Comparison of ENCODE assay signal across 20 cellular contexts in the genomic region with DNA sequence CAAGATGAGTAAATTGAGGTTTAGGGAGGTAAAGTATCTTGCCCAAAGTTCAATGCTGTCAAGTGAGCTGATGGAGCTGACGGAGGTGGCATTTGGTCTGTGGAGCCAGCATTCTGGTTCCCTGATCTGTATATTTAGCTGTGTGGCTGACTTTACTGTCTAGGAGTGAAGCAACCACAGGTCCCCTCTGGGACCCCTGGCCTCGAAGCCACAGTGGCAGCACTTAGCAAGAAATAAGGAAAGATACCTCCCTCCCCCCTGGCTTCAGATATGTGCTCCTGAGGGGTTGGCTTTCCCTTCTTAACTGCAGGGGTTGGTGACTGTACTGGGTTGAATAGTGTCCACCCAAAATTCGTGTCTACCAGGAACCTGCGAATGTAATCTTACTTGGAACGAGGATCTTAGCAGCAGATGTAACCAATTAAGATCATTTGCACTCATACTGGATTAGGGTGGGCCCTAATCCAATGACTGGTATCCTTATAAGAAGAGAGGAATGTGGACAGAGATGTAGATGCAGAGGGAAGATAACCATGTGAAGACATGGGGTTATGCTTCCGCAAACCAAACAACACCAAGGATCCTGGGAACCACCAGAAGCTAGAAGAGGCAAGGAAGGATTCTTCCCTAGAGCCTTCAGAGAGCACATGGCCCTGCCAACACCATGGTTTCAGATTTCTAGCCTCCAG. TPM values are rescaled to one million over a fixed set of nuclear protein-coding genes. Genes with fewer than 3 reads are reported as not detected.
DNase-seq lines count a peak whose midpoint lies in the region; ATAC-seq and TF ChIP-seq lines count a peak whose summit lies in the region.
"Had no signal": no experiment of that assay in that cellular context is flagged by ENCODE, and none has a peak within 500 bp of the region (broad histone marks: within the 10 kb centered on the region; RNA-seq: fewer than 3 reads in every experiment).

No MANE protein-coding gene starts in this region.

- H3K4me2 ChIP-seq in neural cell (ENCODE audit: low read length): no peak overlapping the region

- TF ChIP-seq POLR2A in suprapubic skin (IDR thresholded peaks at IDR 0.05): no peak

- TF ChIP-seq RAD21 in neural cell (conservative IDR thresholded peaks at IDR 0.05): no peak

- no peak for ATAC-seq in HG02763 (IDR thresholded peaks at IDR 0.05; ENCODE audit: unreplicated experiment)
- ATAC-seq: activated CD4-positive, CD25-positive, alpha-beta regulatory T cell treated with anti-CD3 and anti-CD28 coated beads, Interleukin-2, amount 50 U/mL, for 24 hours; right lobe of liver; stimulated activated naive CD8-positive, alpha-beta T cell treated with anti-CD3 and anti-CD28 coated beads, Interleukin-15, amount 100 ng/mL, for 72 hours had no signal

- no peak overlapping the region for H3K9ac ChIP-seq in neural cell (ENCODE audit: low read length)

- no peaks in the 10 kb centered on the region for H3F3A ChIP-seq in neural cell (ENCODE audit: insufficient read depth, low read length, poor library complexity, severe bottlenecking)

- H3K27me3 ChIP-seq in neural cell (ENCODE audit: insufficient read depth, low read depth, low read length) (no peaks in the 10 kb centered on the region), suprapubic skin (no peaks in the 10 kb centered on the region)
- H3K27me3 ChIP-seq: breast epithelium, right lobe of liver had no signal

- H3K79me2 ChIP-seq in neural cell (replicated peaks; ENCODE audit: insufficient read depth, low read length): peaks cover 28% of the 10 kb centered on the region

- H3K4me1 ChIP-seq in suprapubic skin: peaks cover 29% of the 10 kb centered on the region

- H3K36me3 ChIP-seq in neural cell (ENCODE audit: insufficient read depth, low read length) (no peaks in the 10 kb centered on the region), suprapubic skin (no peaks in the 10 kb centered on the region)
- H3K36me3 ChIP-seq: breast epithelium, right lobe of liver had no signal

- no peak overlapping the region for H3K27ac ChIP-seq in neural cell (ENCODE audit: low read length)
- H3K27ac ChIP-seq in suprapubic skin: no peak overlapping the region
- H3K27ac ChIP-seq: breast epithelium, right lobe of liver had no signal

- H2AFZ ChIP-seq in neural cell (ENCODE audit: low read depth, low read length): no peak overlapping the region

- 77% methylated on average over 6 of the region's 6 CpGs for WGBS in suprapubic skin

- no peaks in the 10 kb centered on the region for H4K20me1 ChIP-seq in neural cell (ENCODE audit: insufficient read depth)

- TF ChIP-seq CTCF in neural cell (IDR thresholded peaks at IDR 0.05; ENCODE audit: poor library complexity, severe bottlenecking) (no peak), suprapubic skin (IDR thresholded peaks at IDR 0.05) (no peak)

- H3K4me3 ChIP-seq in neural cell (ENCODE audit: low read length) (peak overlapping the region; percentile 88), suprapubic skin (no peak overlapping the region)
- H3K4me3 ChIP-seq: breast epithelium, right lobe of liver had no signal

- TF ChIP-seq EP300 in neural cell (conservative IDR thresholded peaks at IDR 0.05; ENCODE audit: poor library complexity, severe bottlenecking) (no peak), suprapubic skin (IDR thresholded peaks at IDR 0.05) (no peak)

- H3K9me3 ChIP-seq in neural cell (ENCODE audit: low read length) (no peaks in the 10 kb centered on the region), suprapubic skin (no peaks in the 10 kb centered on the region)

- DNase-seq in NCI-H2171 treated with DMSO at 0.1 percent for 48 hours (lab: John Stamatoyannopoulos, UW): peak; percentile 12
- DNase-seq in NCI-H2171 (lab: John Stamatoyannopoulos, UW): no peak
- peak; percentile 76 for DNase-seq in NCI-H524 treated with DMSO at 0.1 percent for 48 hours (lab: John Stamatoyannopoulos, UW)
- peak; percentile 33 for DNase-seq in fibroblast of gingiva (ENCODE audit: low read depth)
- DNase-seq in NCI-H1105 (lab: John Stamatoyannopoulos, UW): no peak
- no peak for DNase-seq in suprapubic skin (ENCODE audit: low spot score in 2 of 2)
- DNase-seq: activated naive CD4-positive, alpha-beta T cell treated with anti-CD3 and anti-CD28 coated beads, Interleukin-2, amount 10 ng/mL, durations not matched to agents 7 days and 5 days; hippocampal formation; kidney glomerular epithelial cell; NCI-H1694; NCI-H526; OCI-M1; SIG-M5; stimulated activated naive CD8-positive, alpha-beta T cell treated with anti-CD3 and anti-CD28 coated beads, Interleukin-15, amount 100 ng/mL, for 72 hours; T-helper 9 cell had no signal

- H3K9me2 ChIP-seq in neural cell (ENCODE audit: insufficient read depth, low read length): no peaks in the 10 kb centered on the region

TF ChIP-seq in neural cell, 6 proteins besides CTCF, POLR2A, EP300 and RAD21:
- TF ChIP-seq, protein P1, sequence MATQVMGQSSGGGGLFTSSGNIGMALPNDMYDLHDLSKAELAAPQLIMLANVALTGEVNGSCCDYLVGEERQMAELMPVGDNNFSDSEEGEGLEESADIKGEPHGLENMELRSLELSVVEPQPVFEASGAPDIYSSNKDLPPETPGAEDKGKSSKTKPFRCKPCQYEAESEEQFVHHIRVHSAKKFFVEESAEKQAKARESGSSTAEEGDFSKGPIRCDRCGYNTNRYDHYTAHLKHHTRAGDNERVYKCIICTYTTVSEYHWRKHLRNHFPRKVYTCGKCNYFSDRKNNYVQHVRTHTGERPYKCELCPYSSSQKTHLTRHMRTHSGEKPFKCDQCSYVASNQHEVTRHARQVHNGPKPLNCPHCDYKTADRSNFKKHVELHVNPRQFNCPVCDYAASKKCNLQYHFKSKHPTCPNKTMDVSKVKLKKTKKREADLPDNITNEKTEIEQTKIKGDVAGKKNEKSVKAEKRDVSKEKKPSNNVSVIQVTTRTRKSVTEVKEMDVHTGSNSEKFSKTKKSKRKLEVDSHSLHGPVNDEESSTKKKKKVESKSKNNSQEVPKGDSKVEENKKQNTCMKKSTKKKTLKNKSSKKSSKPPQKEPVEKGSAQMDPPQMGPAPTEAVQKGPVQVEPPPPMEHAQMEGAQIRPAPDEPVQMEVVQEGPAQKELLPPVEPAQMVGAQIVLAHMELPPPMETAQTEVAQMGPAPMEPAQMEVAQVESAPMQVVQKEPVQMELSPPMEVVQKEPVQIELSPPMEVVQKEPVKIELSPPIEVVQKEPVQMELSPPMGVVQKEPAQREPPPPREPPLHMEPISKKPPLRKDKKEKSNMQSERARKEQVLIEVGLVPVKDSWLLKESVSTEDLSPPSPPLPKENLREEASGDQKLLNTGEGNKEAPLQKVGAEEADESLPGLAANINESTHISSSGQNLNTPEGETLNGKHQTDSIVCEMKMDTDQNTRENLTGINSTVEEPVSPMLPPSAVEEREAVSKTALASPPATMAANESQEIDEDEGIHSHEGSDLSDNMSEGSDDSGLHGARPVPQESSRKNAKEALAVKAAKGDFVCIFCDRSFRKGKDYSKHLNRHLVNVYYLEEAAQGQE (IDR thresholded peaks at IDR 0.05; ENCODE audit: borderline replicate concordance): no peak
- TF ChIP-seq POLR2AphosphoS5 (IDR thresholded peaks at IDR 0.05) (no peak), SMC3 (conservative IDR thresholded peaks at IDR 0.05; ENCODE audit: poor library complexity) (no peak), MXI1 (conservative IDR thresholded peaks at IDR 0.05; ENCODE audit: poor library complexity, severe bottlenecking) (no peak)

RNA-seq across cellular contexts. Expression of a gene that starts 2.0 kb away (rescaled TPM):
- polyA plus RNA-seq in neural cell: 47.2 and 52.3 TPM in 2 replicates
- polyA minus RNA-seq in neural cell: 79.1 and 88.6 TPM in 2 replicates
- 100 to 1,000 TPM in 1 of 4 donors, 10 to 100 TPM in 3; 40.5 to 103 (median 57.3) TPM for total RNA-seq in suprapubic skin

RNA-seq across cellular contexts. Expression of a gene that starts 42.2 kb away (rescaled TPM):
- polyA plus RNA-seq in neural cell: not detected in 2 replicates
- not detected in 2 replicates for polyA minus RNA-seq in neural cell
- 10 to 100 TPM; 31.2 to 43.4 (median 39.0) TPM for total RNA-seq in suprapubic skin

RNA-seq across cellular contexts. Expression of a gene that starts 57.3 kb away (rescaled TPM):
- 5.4 and 6.1 TPM in 2 replicates for polyA plus RNA-seq in neural cell
- polyA minus RNA-seq in neural cell: 2.2 and 2.4 TPM in 2 replicates
- total RNA-seq in suprapubic skin: 10 to 100 TPM; 11.5 to 14.5 (median 12.5) TPM

Comparison
In these comparisons a context has a peak if more than half of its experiments do, and no peak if none do; other contexts are left out.
1. DNase-seq: peak in NCI-H2171 treated with DMSO at 0.1 percent for 48 hours (single experiment), NCI-H524 treated with DMSO at 0.1 percent for 48 hours (single experiment) and fibroblast of gingiva (single experiment); none in NCI-H2171 (single experiment), NCI-H1105 (single experiment) and suprapubic skin (0 of 2).